Comparison of ENCODE assay signal across 9 cellular contexts in genomic region chr20:63696628-63697356, GRCh38. TPM values are rescaled to one million over a fixed set of nuclear protein-coding genes. Genes with fewer than 3 reads are reported as not detected.
DNase-seq lines count a peak whose midpoint lies in the region; ATAC-seq and TF ChIP-seq lines count a peak whose summit lies in the region.
"Had no signal": no experiment of that assay in that cellular context is flagged by ENCODE, and none has a peak within 500 bp of the region (broad histone marks: within the 10 kb centered on the region; RNA-seq: fewer than 3 reads in every experiment).

TSS of gene TNFRSF6B (plus strand) at chr20:63696652. CDS start at chr20:63696768, 116 bp downstream.

- H3K27ac ChIP-seq in left ventricle myocardium inferior (replicated peaks) = peak within 1 kb of the TSS; percentile 71

- H3K9me3 ChIP-seq in left ventricle myocardium inferior (replicated peaks) = no peaks in the 10 kb centered on the region
- H3K9me3 ChIP-seq: HAP-1 had no signal

- H3K27ac Mint-ChIP-seq in activated naive CD8-positive, alpha-beta T cell treated with anti-CD3 and anti-CD28 coated beads for 36 hours = peak within 1 kb of the TSS; percentile 60

- H3K36me3 ChIP-seq in left ventricle myocardium inferior = peaks cover 14% of the 10 kb centered on the region

- H3K36me3 Mint-ChIP-seq in activated naive CD8-positive, alpha-beta T cell treated with anti-CD3 and anti-CD28 coated beads for 36 hours = peaks cover 9% of the 10 kb centered on the region

- intact Hi-C loops in left ventricle myocardium inferior (cut with micrococcal nuclease) = no loop called here
- intact Hi-C loops in sciatic nerve (cut with DNase I) = no loop called here

- peaks cover 73% of the 10 kb centered on the region for H3K4me1 ChIP-seq in left ventricle myocardium inferior
- H3K4me1 ChIP-seq: HAP-1 had no signal

- peak; percentile 1 for DNase-seq in GM19240 (ENCODE audit: insufficient read length, low spot score)
- no peak for DNase-seq in activated naive CD8-positive, alpha-beta T cell treated with anti-CD3 and anti-CD28 coated beads for 36 hours
- DNase-seq in left ventricle myocardium inferior = no peak
- DNase-seq in sciatic nerve (ENCODE audit: low spot score) = peak; percentile 58
- DNase-seq in glomerular visceral epithelial cell (ENCODE audit: extremely low spot score) = no peak
- no peak for DNase-seq in central memory CD4-positive, alpha-beta T cell

- H3K9me3 Mint-ChIP-seq in activated naive CD8-positive, alpha-beta T cell treated with anti-CD3 and anti-CD28 coated beads for 36 hours = no peaks in the 10 kb centered on the region

- peaks cover 14% of the 10 kb centered on the region for H3K4me1 Mint-ChIP-seq in activated naive CD8-positive, alpha-beta T cell treated with anti-CD3 and anti-CD28 coated beads for 36 hours

- peak within 1 kb of the TSS; percentile 53 for H3K4me3 ChIP-seq in left ventricle myocardium inferior
- H3K4me3 ChIP-seq: HAP-1 had no signal

- H3K27me3 ChIP-seq in left ventricle myocardium inferior (ENCODE audit: low read depth) = no peaks in the 10 kb centered on the region

- no peak for TF ChIP-seq CTCF in left ventricle myocardium inferior (IDR thresholded peaks at IDR 0.05; ENCODE audit: borderline replicate concordance)

- ATAC-seq in sciatic nerve (no peak), HG03095 (IDR thresholded peaks at IDR 0.05; ENCODE audit: unreplicated experiment) (no peak), HG02588 (IDR thresholded peaks at IDR 0.05; ENCODE audit: unreplicated experiment) (no peak)

- H3K4me3 Mint-ChIP-seq in activated naive CD8-positive, alpha-beta T cell treated with anti-CD3 and anti-CD28 coated beads for 36 hours = no peak within 1 kb of the TSS

- peaks cover 3% of the 10 kb centered on the region for H3K27me3 Mint-ChIP-seq in activated naive CD8-positive, alpha-beta T cell treated with anti-CD3 and anti-CD28 coated beads for 36 hours

RNA-seq across cellular contexts. Expression of gene TNFRSF6B, which starts in this region (rescaled TPM):
- total RNA-seq in activated naive CD8-positive, alpha-beta T cell treated with anti-CD3 and anti-CD28 coated beads for 36 hours = not detected
- 0.27 TPM for total RNA-seq in left ventricle myocardium inferior
- total RNA-seq in sciatic nerve = 6.1 TPM

Comparison
In these comparisons a context has a peak if more than half of its experiments do, and no peak if none do; other contexts are left out.
1. DNase-seq: peak in GM19240 (single experiment) and sciatic nerve (single experiment); none in activated naive CD8-positive, alpha-beta T cell treated with anti-CD3 and anti-CD28 coated beads for 36 hours (single experiment), left ventricle myocardium inferior (single experiment), glomerular visceral epithelial cell (single experiment) and central memory CD4-positive, alpha-beta T cell (single experiment).